8 cellular contexts compared by ENCODE assay signal in genomic region chr7:69803699-69804516, GRCh38.
DNase-seq lines count a peak whose midpoint lies in the region; ATAC-seq and TF ChIP-seq lines count a peak whose summit lies in the region.

No MANE protein-coding gene starts in this region.

- TF ChIP-seq POLR2A in thyroid gland (IDR thresholded peaks at IDR 0.05) = no peak

- H3K9me3 ChIP-seq in WERI-Rb-1 (ENCODE audit: severe bottlenecking) (no peaks in the 10 kb centered on the region), thyroid gland (no peaks in the 10 kb centered on the region)

- peaks cover 18% of the 10 kb centered on the region for H3K4me1 Mint-ChIP-seq in central memory CD8-positive, alpha-beta T cell

- H3K4me1 ChIP-seq in thyroid gland = peaks cover 9 to 22% of the 10 kb centered on the region in 2 donors

- H3K9me3 Mint-ChIP-seq in central memory CD8-positive, alpha-beta T cell = no peaks in the 10 kb centered on the region

- no peaks in the 10 kb centered on the region for H3K36me3 Mint-ChIP-seq in central memory CD8-positive, alpha-beta T cell (ENCODE audit: insufficient read depth)

- no peak overlapping the region for H3K27ac ChIP-seq in WERI-Rb-1
- H3K27ac ChIP-seq in thyroid gland = no peak overlapping the region

- H3K27me3 Mint-ChIP-seq in central memory CD8-positive, alpha-beta T cell = no peaks in the 10 kb centered on the region

- TF ChIP-seq CTCF in WERI-Rb-1 (IDR thresholded peaks at IDR 0.05; ENCODE audit: low read depth, low read length) = no peak
- no peak for TF ChIP-seq CTCF in thyroid gland (IDR thresholded peaks at IDR 0.05)

- H3K4me3 Mint-ChIP-seq in central memory CD8-positive, alpha-beta T cell = peak overlapping the region; percentile 11

- H3K27me3 ChIP-seq in WERI-Rb-1 (ENCODE audit: insufficient read depth, low read depth, severe bottlenecking) (no peaks in the 10 kb centered on the region), thyroid gland (no peaks in the 10 kb centered on the region)

- WGBS in thyroid gland, 2 donors = 91 to 96% methylated on average over 5 of the region's 5 CpGs

- intact Hi-C loops in thyroid gland (cut with DNase I) (no loop called here), left colon (cut with DNase I, micrococcal nuclease) (no loop called here)

- ATAC-seq in GM18858 (IDR thresholded peaks at IDR 0.05; ENCODE audit: unreplicated experiment) (peak; percentile 93), GM21381 (IDR thresholded peaks at IDR 0.05; ENCODE audit: unreplicated experiment) (peak; percentile 83), HG03066 (IDR thresholded peaks at IDR 0.05; ENCODE audit: low read depth, unreplicated experiment) (peak; percentile 91), left colon (no peak)
- peak; percentile 68 for ATAC-seq in central memory CD8-positive, alpha-beta T cell (replicated peaks; ENCODE audit: extremely low read depth, poor library complexity, severe bottlenecking)

- no peak for DNase-seq in central memory CD8-positive, alpha-beta T cell (ENCODE audit: low spot score in 2 of 2)
- DNase-seq in WERI-Rb-1 (no peak), thyroid gland (no peak), left colon (no peak), HT-29 (ENCODE audit: low spot score) (no peak)

- H3K36me3 ChIP-seq in WERI-Rb-1 = no peaks in the 10 kb centered on the region
- H3K36me3 ChIP-seq in thyroid gland = no peaks in the 10 kb centered on the region

- peak overlapping the region; percentile 20 for H3K27ac Mint-ChIP-seq in central memory CD8-positive, alpha-beta T cell (ENCODE audit: low read depth)

- H3K4me3 ChIP-seq in WERI-Rb-1 (ENCODE audit: low read depth, low read length) (no peak overlapping the region), thyroid gland (replicated peaks in 1 of 3) (no peak overlapping the region)
